In genomic region chr17:76726231-76726765, GRCh38 we compare ENCODE assay signal across 1 cellular context.
TF ChIP-seq lines count a peak whose summit lies in the region.

JMJD6 (minus strand) TSS chr17:76726606; CDS start chr17:76726475, 131 bp downstream.

TF ChIP-seq in HepG2, 621 proteins besides CTCF, POLR2A, EP300 and RAD21 (continued from another document and continues in another):
- peak; percentile 45; the same call in 1 of the 2 replicates for TF ChIP-seq ZNF83 (CRISPR knock-in tag; IDR thresholded peaks at IDR 0.05; ENCODE audit: borderline replicate concordance)
- no peak for TF ChIP-seq PAX8 (CRISPR knock-in tag; IDR thresholded peaks at IDR 0.05; ENCODE audit: borderline replicate concordance)
- TF ChIP-seq ZBTB39 (CRISPR knock-in tag; IDR thresholded peaks at IDR 0.05), result peak; percentile 75; the same call in 1 of the 2 replicates
- peak; percentile 94 for TF ChIP-seq ARID4A (CRISPR knock-in tag; IDR thresholded peaks at IDR 0.05; ENCODE audit: borderline replicate concordance)
- TF ChIP-seq ZNF598 (CRISPR knock-in tag; IDR thresholded peaks at IDR 0.05; ENCODE audit: borderline replicate concordance), result peak; percentile 67; the same call in 1 of the 2 replicates
- TF ChIP-seq ATRX (CRISPR knock-in tag; IDR thresholded peaks at IDR 0.05; ENCODE audit: borderline replicate concordance), result peak; percentile 63; the same call in 1 of the 2 replicates
- TF ChIP-seq TBX2 (CRISPR knock-in tag; IDR thresholded peaks at IDR 0.05; ENCODE audit: borderline replicate concordance), result peak; percentile 87
- TF ChIP-seq SKIL (CRISPR knock-in tag; IDR thresholded peaks at IDR 0.05; ENCODE audit: borderline replicate concordance), result no peak
- TF ChIP-seq PHF8 (CRISPR knock-in tag; IDR thresholded peaks at IDR 0.05), result peak; percentile 93
- no peak for TF ChIP-seq ZNF570 (CRISPR knock-in tag; IDR thresholded peaks at IDR 0.05; ENCODE audit: borderline replicate concordance)
- peak; percentile 81; the same call in 1 of the 2 replicates for TF ChIP-seq CEBPB (IDR thresholded peaks at IDR 0.05; ENCODE audit: borderline replicate concordance, low read depth, low read length)
- TF ChIP-seq ZBTB42 (CRISPR knock-in tag; IDR thresholded peaks at IDR 0.05), result peak; percentile 79
- peak; percentile 7; the same call in 1 of the 2 replicates for TF ChIP-seq ZNF367 (CRISPR knock-in tag; IDR thresholded peaks at IDR 0.05; ENCODE audit: borderline replicate concordance)
- TF ChIP-seq TSC22D2 (CRISPR knock-in tag; IDR thresholded peaks at IDR 0.05; ENCODE audit: borderline replicate concordance), result peak; percentile 17; the same call in 1 of the 2 replicates
- TF ChIP-seq ZNF724P (CRISPR knock-in tag; IDR thresholded peaks at IDR 0.05; ENCODE audit: borderline replicate concordance), result no peak
- TF ChIP-seq ZNF451 (CRISPR knock-in tag; IDR thresholded peaks at IDR 0.05), result peak; percentile 59
- TF ChIP-seq ZBTB43 (CRISPR knock-in tag; conservative IDR thresholded peaks at IDR 0.05), result 0 out of 2 replicates have a peak, but pooled peaks have one; percentile 21
- no peak for TF ChIP-seq RBM22 (optimal IDR thresholded peaks at IDR 0.05; ENCODE audit: low read length)
- TF ChIP-seq MIER3 (CRISPR knock-in tag; IDR thresholded peaks at IDR 0.05; ENCODE audit: borderline replicate concordance), result 0 out of 2 replicates have a peak, but pooled peaks have one; percentile 10
- TF ChIP-seq PAXIP1 (CRISPR knock-in tag; conservative IDR thresholded peaks at IDR 0.05), result peak; percentile 9; the same call in 1 of the 2 replicates
- no peak for TF ChIP-seq ZNF841 (CRISPR knock-in tag; IDR thresholded peaks at IDR 0.05; ENCODE audit: borderline replicate concordance)
- TF ChIP-seq JUNB (CRISPR knock-in tag; IDR thresholded peaks at IDR 0.05; ENCODE audit: borderline replicate concordance), result no peak
- TF ChIP-seq FOXA3 (CRISPR knock-in tag; IDR thresholded peaks at IDR 0.05), result peak; percentile 42
- TF ChIP-seq NFE2 (CRISPR knock-in tag; IDR thresholded peaks at IDR 0.05), result no peak
- peak; percentile 68; the same call in 1 of the 2 replicates for TF ChIP-seq PCBP1 (IDR thresholded peaks at IDR 0.05; ENCODE audit: borderline replicate concordance, low read depth, low read length)
- no peak for TF ChIP-seq FOXO4 (CRISPR knock-in tag; conservative IDR thresholded peaks at IDR 0.05)
- TF ChIP-seq GABPB1 (CRISPR knock-in tag; IDR thresholded peaks at IDR 0.05), result peak; percentile 94; the same call in 1 of the 2 replicates
- TF ChIP-seq MLX (CRISPR knock-in tag; IDR thresholded peaks at IDR 0.05), result 0 out of 2 replicates have a peak, but pooled peaks have one; percentile 9
- TF ChIP-seq HOXA5 (CRISPR knock-in tag; IDR thresholded peaks at IDR 0.05), result 0 out of 2 replicates have a peak, but pooled peaks have one; percentile 50
- no peak for TF ChIP-seq ARID2 (CRISPR knock-in tag; IDR thresholded peaks at IDR 0.05; ENCODE audit: borderline replicate concordance)
- no peak for TF ChIP-seq ZNF343 (CRISPR knock-in tag; IDR thresholded peaks at IDR 0.05)
- TF ChIP-seq NR2C2 (CRISPR knock-in tag; IDR thresholded peaks at IDR 0.05; ENCODE audit: borderline replicate concordance), result peak; percentile 85
- TF ChIP-seq ZNF558 (CRISPR knock-in tag; IDR thresholded peaks at IDR 0.05; ENCODE audit: borderline replicate concordance), result no peak; the same call in 1 of the 2 replicates
- peak; percentile 75 for TF ChIP-seq CCDC6 (CRISPR knock-in tag; IDR thresholded peaks at IDR 0.05)
- TF ChIP-seq ZNF160 (CRISPR knock-in tag; IDR thresholded peaks at IDR 0.05), result no peak
- TF ChIP-seq ZNF512B (CRISPR knock-in tag; IDR thresholded peaks at IDR 0.05; ENCODE audit: borderline replicate concordance), result no peak
- no peak for TF ChIP-seq ZNF180 (CRISPR knock-in tag; IDR thresholded peaks at IDR 0.05; ENCODE audit: borderline replicate concordance, low read depth)
- TF ChIP-seq ZNF124 (CRISPR knock-in tag; IDR thresholded peaks at IDR 0.05), result 0 out of 2 replicates have a peak, but pooled peaks have one; percentile 53
- 0 out of 2 replicates have a peak, but pooled peaks have one; percentile 79 for TF ChIP-seq ZNF225 (CRISPR knock-in tag; IDR thresholded peaks at IDR 0.05)
- TF ChIP-seq ZNF10 (CRISPR knock-in tag; IDR thresholded peaks at IDR 0.05; ENCODE audit: borderline replicate concordance, low read depth), result no peak
- peak; percentile 88 for TF ChIP-seq ZNF296 (CRISPR knock-in tag; conservative IDR thresholded peaks at IDR 0.05)
- no peak for TF ChIP-seq HIVEP1 (CRISPR knock-in tag; IDR thresholded peaks at IDR 0.05)
- peak; percentile 54; the same call in 1 of the 2 replicates for TF ChIP-seq ZNF333 (CRISPR knock-in tag; IDR thresholded peaks at IDR 0.05; ENCODE audit: borderline replicate concordance)
- TF ChIP-seq DNMT1 (CRISPR knock-in tag; IDR thresholded peaks at IDR 0.05), result no peak
